In genomic region chr14:74935340-74935640, GRCh38 we compare ENCODE assay signal across 25 cellular contexts. TPM values are rescaled to one million over a fixed set of nuclear protein-coding genes. Genes with fewer than 3 reads are reported as not detected.
A peak's percentile ranks its signal among the peaks of the same experiment; 100 is the strongest.
DNase-seq lines count a peak whose midpoint lies in the region; ATAC-seq and TF ChIP-seq lines count a peak whose summit lies in the region.
"Had no signal": no experiment of that assay in that cellular context is flagged by ENCODE, and none has a peak within 500 bp of the region (broad histone marks: within the 10 kb centered on the region; RNA-seq: fewer than 3 reads in every experiment).

No MANE protein-coding gene starts in this region.

- no peak for ATAC-seq in gastrocnemius medialis
- no peak for ATAC-seq in HG03108 (IDR thresholded peaks at IDR 0.05; ENCODE audit: unreplicated experiment)
- ATAC-seq: activated T-cell treated with anti-CD3 and anti-CD28 coated beads, Interleukin-2, amount 50 U/mL, for 4 hours; CD8-positive, alpha-beta T cell; natural killer cell had no signal

- in situ Hi-C loops in gastrocnemius medialis (cut with MboI; ENCODE audit: low sequenced_read_pairs in 4 of 4), result loop anchor here in 2 of 4 donors (25.0 kb wide), 1 partner anchor 152 kb away; no protein-coding TSS in a partner anchor

- no peak for TF ChIP-seq CTCF in left ventricle myocardium inferior (IDR thresholded peaks at IDR 0.05; ENCODE audit: borderline replicate concordance)
- no peak for TF ChIP-seq CTCF in gastrocnemius medialis (IDR thresholded peaks at IDR 0.05 in 4 of 5, conservative IDR thresholded peaks at IDR 0.05 in 1 of 5)

- intact Hi-C loops in left ventricle myocardium inferior (cut with micrococcal nuclease) (no loop called here), gastrocnemius medialis (cut with DNase I; ENCODE audit: low total_unique reads) (loop anchor here (2.0 kb wide), 1 partner anchor 18 kb away; no protein-coding TSS in a partner anchor)

- no peaks in the 10 kb centered on the region for H3K27me3 ChIP-seq in SJCRH30
- H3K27me3 ChIP-seq in left ventricle myocardium inferior (ENCODE audit: low read depth), result no peaks in the 10 kb centered on the region
- H3K27me3 ChIP-seq in gastrocnemius medialis, result no peaks in the 10 kb centered on the region
- H3K27me3 ChIP-seq: dorsolateral prefrontal cortex had no signal

- TF ChIP-seq POLR2A in gastrocnemius medialis (IDR thresholded peaks at IDR 0.05), result no peak

- peaks cover 46% of the 10 kb centered on the region for H3K4me1 ChIP-seq in SJCRH30
- peaks cover 63% of the 10 kb centered on the region for H3K4me1 ChIP-seq in left ventricle myocardium inferior
- peaks cover 39 to 50% of the 10 kb centered on the region in 2 donors for H3K4me1 ChIP-seq in gastrocnemius medialis

- H3K9me3 ChIP-seq in SJCRH30 (replicated peaks) (no peaks in the 10 kb centered on the region), left ventricle myocardium inferior (replicated peaks) (no peaks in the 10 kb centered on the region), gastrocnemius medialis (no peaks in the 10 kb centered on the region)

- peak overlapping the region; percentile 89 for H3K27ac ChIP-seq in SJCRH30
- peak overlapping the region; percentile 72 for H3K27ac ChIP-seq in left ventricle myocardium inferior (replicated peaks)
- peak overlapping the region; percentile 53 to 74 (median 56) for H3K27ac ChIP-seq in gastrocnemius medialis
- H3K27ac ChIP-seq: dorsolateral prefrontal cortex, epithelial cell of prostate had no signal

- H3K4me3 ChIP-seq in SJCRH30, result peak overlapping the region; percentile 43
- H3K4me3 ChIP-seq in left ventricle myocardium inferior, result no peak overlapping the region
- no peak overlapping the region for H3K4me3 ChIP-seq in gastrocnemius medialis
- H3K4me3 ChIP-seq: dorsolateral prefrontal cortex, skin epidermis had no signal

- no peaks in the 10 kb centered on the region for H3K36me3 ChIP-seq in SJCRH30
- no peaks in the 10 kb centered on the region for H3K36me3 ChIP-seq in left ventricle myocardium inferior
- H3K36me3 ChIP-seq in gastrocnemius medialis, result no peaks in the 10 kb centered on the region

- DNase-seq in SJCRH30, result peak; percentile 50 to 67
- DNase-seq in left ventricle myocardium inferior, result peak; percentile 46
- DNase-seq in gastrocnemius medialis, result no peak
- DNase-seq in NCI-H2029 treated with DMSO at 0.1 percent for 48 hours (lab: John Stamatoyannopoulos, UW), result no peak
- DNase-seq in HK-2 (ENCODE audit: unreplicated experiment), result no peak
- DNase-seq: activated CD4-positive, CD25-positive, alpha-beta regulatory T cell treated with anti-CD3 and anti-CD28 coated beads, Interleukin-2, amount 50 U/mL, for 72 hours; activated CD8-positive, alpha-beta memory T cell treated with anti-CD3 and anti-CD28 coated beads for 24 hours; activated naive CD4-positive, alpha-beta T cell treated with anti-CD3 and anti-CD28 coated beads for 36 hours; activated T-cell treated with anti-CD3 and anti-CD28 coated beads, Interleukin-2, amount 50 U/mL, for 4 hours; anterior cingulate cortex; CD8-positive, alpha-beta T cell; central memory CD4-positive, alpha-beta T cell; DMS153; dorsolateral prefrontal cortex; GDM1; natural killer cell; NCI-H1417; stimulated activated CD4-positive, alpha-beta T cell treated with anti-CD3 and anti-CD28 coated beads, Interleukin-4, amount 100 ng/mL, for 1 hour; T-helper 9 cell had no signal

RNA-seq across cellular contexts. Expression of gene RPS6KL1, which starts 12.2 kb away (rescaled TPM):
- 1.8 TPM in 2 replicates for total RNA-seq in SJCRH30 (2014; rRNA removed; shearing (Covaris generic))
- total RNA-seq in left ventricle myocardium inferior, result 20.5 TPM
- total RNA-seq in gastrocnemius medialis, result 10 to 100 TPM; 11.7 to 34.4 (median 18.7) TPM
- total RNA-seq: M059J had no signal

RNA-seq across cellular contexts. Expression of gene PGF, which starts 20.1 kb away (rescaled TPM):
- total RNA-seq in SJCRH30 (2014; rRNA removed; shearing (Covaris generic)), result 115 and 120 TPM in 2 replicates
- 4.2 TPM for total RNA-seq in left ventricle myocardium inferior
- 1 to 10 TPM; 2.2 to 7.8 (median 3.8) TPM for total RNA-seq in gastrocnemius medialis

RNA-seq across cellular contexts. Expression of gene DLST, which starts 53.6 kb away (rescaled TPM):
- 41.6 and 49.8 TPM in 2 replicates for total RNA-seq in SJCRH30 (2014; rRNA removed; shearing (Covaris generic))
- total RNA-seq in left ventricle myocardium inferior (230 TPM), gastrocnemius medialis (100 to 1,000 TPM in 2 of 4 donors, 10 to 100 TPM in 2; 71.3 to 157 (median 105) TPM)

RNA-seq across cellular contexts. Expression of gene PROX2, which starts 59.3 kb away (rescaled TPM):
- total RNA-seq in SJCRH30 (2014; rRNA removed; shearing (Covaris generic)), result not detected in 2 replicates
- total RNA-seq in left ventricle myocardium inferior (not detected), gastrocnemius medialis (not detected)
- total RNA-seq: fibroblast of villous mesenchyme, M059J, RPMI7951 had no signal

Comparison
In these comparisons a context has a peak if more than half of its experiments do, and no peak if none do; other contexts are left out.
1. DNase-seq: peak in SJCRH30 (2 of 2) and left ventricle myocardium inferior (single experiment); none in gastrocnemius medialis (0 of 2), NCI-H2029 treated with DMSO at 0.1 percent for 48 hours (single experiment) and HK-2 (single experiment).
2. RNA of gene PGF, which starts 20.1 kb away (total RNA-seq): 115 to 120 TPM in SJCRH30; 2.2 to 7.8 TPM in gastrocnemius medialis and 4.2 TPM in left ventricle myocardium inferior (single experiment); every median in the first group is over 10 times any median in the second.
3. Peak in every context shown above with its lines, with median percentiles within 50 percentile points of each other: H3K27ac ChIP-seq.